In the genomic region with DNA sequence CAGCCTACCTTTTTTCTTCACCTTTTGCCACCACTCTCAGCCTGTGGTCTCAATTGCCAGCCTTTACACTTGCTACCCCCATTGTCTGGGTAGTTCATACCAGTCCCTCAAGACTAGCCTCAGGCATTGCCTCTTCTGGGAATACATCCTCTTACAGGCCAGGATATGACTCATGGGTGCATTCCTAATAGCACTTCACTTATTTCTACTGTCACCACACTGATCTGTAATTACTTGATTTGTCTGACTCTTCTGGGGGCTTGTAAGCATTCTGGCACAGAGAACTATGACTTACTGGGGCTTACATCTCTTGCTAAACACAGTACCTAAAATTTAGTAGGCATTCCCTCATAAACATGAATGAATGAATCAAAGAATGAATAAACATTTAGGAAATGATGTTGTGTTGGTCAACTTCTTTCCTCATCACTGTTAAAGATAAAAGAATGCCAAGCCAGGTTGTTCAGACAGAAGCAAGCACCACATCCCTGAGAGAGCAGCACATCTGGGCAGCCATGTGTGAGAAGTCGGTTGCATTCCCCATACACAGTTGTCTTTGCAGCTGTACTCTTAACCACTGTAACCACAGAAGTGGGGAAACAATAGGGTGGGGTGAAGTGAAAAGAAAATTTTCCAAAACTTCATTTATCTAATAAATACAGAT, we compare ENCODE assay signal across 8 cellular contexts. TPM values are rescaled to one million over a fixed set of nuclear protein-coding genes. Genes with fewer than 3 reads are reported as not detected.
A peak's percentile ranks its signal among the peaks of the same experiment; 100 is the strongest.
DNase-seq lines count a peak whose midpoint lies in the region; ATAC-seq and TF ChIP-seq lines count a peak whose summit lies in the region.

No MANE protein-coding gene starts in this region.

- H3K9me2 ChIP-seq in hepatocyte (replicated peaks; ENCODE audit: insufficient read depth) = no peaks in the 10 kb centered on the region

- peak; percentile 93 for ATAC-seq in IMR-90 (ENCODE audit: low read depth)
- ATAC-seq in activated T-helper 17 cell treated with anti-CD3 and anti-CD28 coated beads, Interleukin-2, amount 50 U/mL, for 72 hours (replicated peaks) = peak; percentile 88
- peak; percentile 43 to 54 for ATAC-seq in naive thymus-derived CD8-positive, alpha-beta T cell

- H3K27ac ChIP-seq in IMR-90 (ENCODE audit: insufficient read depth, low read length) = peak overlapping the region; percentile 59
- H3K27ac ChIP-seq in substantia nigra (ENCODE audit: low read depth, low read length, poor library complexity, severe bottlenecking) = no peak overlapping the region
- no peak overlapping the region for H3K27ac ChIP-seq in hepatocyte

- in situ Hi-C loops in IMR-90 (cut with MboI; ENCODE audit: low sequenced_read_pairs) = no loop called here

- H3K4me3 ChIP-seq in IMR-90 (ENCODE audit: insufficient read depth, low read depth, low read length) = no peak overlapping the region
- no peak overlapping the region for H3K4me3 ChIP-seq in hepatocyte

- peak overlapping the region; percentile 99; the same call in 1 of the 2 replicates for H3K18ac ChIP-seq in IMR-90 (ENCODE audit: low read depth, low read length)

- peaks cover 5% of the 10 kb centered on the region; the same call in 1 of the 2 replicates for H3K9me1 ChIP-seq in IMR-90 (ENCODE audit: insufficient read depth, low read length)

- BruUV-seq in IMR-90 (replicated peaks; lab: Mats Ljungman, UMichigan) = no TSS peak

- peak overlapping the region; percentile 25; the same call in 1 of the 2 replicates for H3K23ac ChIP-seq in IMR-90 (ENCODE audit: low read depth, low read length)

- no peaks in the 10 kb centered on the region for H4K20me1 ChIP-seq in IMR-90 (ENCODE audit: insufficient read depth, low read length)
- H4K20me1 ChIP-seq in hepatocyte (ENCODE audit: insufficient read depth, poor library complexity, severe bottlenecking) = no peaks in the 10 kb centered on the region

- H2BK120ac ChIP-seq in IMR-90 (ENCODE audit: low read depth, low read length) = peak overlapping the region; percentile 93

- H3K4me1 Mint-ChIP-seq in activated T-cell treated with anti-CD3 and anti-CD28 coated beads, Interleukin-2, amount 50 U/mL, for 24 hours (ENCODE audit: low read depth) = peaks cover 53% of the 10 kb centered on the region
- H3K4me1 Mint-ChIP-seq in activated T-helper 17 cell treated with anti-CD3 and anti-CD28 coated beads, Interleukin-2, amount 50 U/mL, for 72 hours = peaks cover 25% of the 10 kb centered on the region
- H3K4me1 Mint-ChIP-seq in naive thymus-derived CD8-positive, alpha-beta T cell = peaks cover 30 to 55% (median 53%) of the 10 kb centered on the region in 4 donors

- TF ChIP-seq POLR2A in IMR-90 (IDR thresholded peaks at IDR 0.05; ENCODE audit: low read depth, low read length) = no peak

- peak overlapping the region; percentile 93 for H3K27ac Mint-ChIP-seq in activated T-cell treated with anti-CD3 and anti-CD28 coated beads, Interleukin-2, amount 50 U/mL, for 24 hours
- peak overlapping the region; percentile 72 for H3K27ac Mint-ChIP-seq in activated T-helper 17 cell treated with anti-CD3 and anti-CD28 coated beads, Interleukin-2, amount 50 U/mL, for 72 hours
- peak overlapping the region; percentile 9 to 85 (median 58) for H3K27ac Mint-ChIP-seq in naive thymus-derived CD8-positive, alpha-beta T cell

- no peaks in the 10 kb centered on the region for H3K9me3 ChIP-seq in IMR-90 (ENCODE audit: control insufficient read depth, insufficient read depth, low read length)
- no peaks in the 10 kb centered on the region for H3K9me3 ChIP-seq in hepatocyte (ENCODE audit: low read depth)

- peak overlapping the region; percentile 45 for H2AK5ac ChIP-seq in IMR-90 (ENCODE audit: low read depth, low read length)

- H3K4me3 Mint-ChIP-seq in activated T-cell treated with anti-CD3 and anti-CD28 coated beads, Interleukin-2, amount 50 U/mL, for 24 hours = peak overlapping the region; percentile 38
- H3K4me3 Mint-ChIP-seq in activated T-helper 17 cell treated with anti-CD3 and anti-CD28 coated beads, Interleukin-2, amount 50 U/mL, for 72 hours = peak overlapping the region; percentile 42
- H3K4me3 Mint-ChIP-seq in naive thymus-derived CD8-positive, alpha-beta T cell = peak overlapping the region in 7 of 10 donors; percentile 5 to 51 (median 21)

- CTCF ChIA-PET in IMR-90 (lab: Yijun Ruan, JAX) = no interaction called here

- H3K27me3 ChIP-seq in IMR-90 (ENCODE audit: control insufficient read depth, insufficient read depth, low read length) = no peaks in the 10 kb centered on the region
- no peaks in the 10 kb centered on the region for H3K27me3 ChIP-seq in hepatocyte

- H4K8ac ChIP-seq in IMR-90 (ENCODE audit: low read depth in 2 of 2, low read length in 2 of 2) = peak overlapping the region; percentile 61 to 69

- no peak for DNase-seq in activated T-cell treated with anti-CD3 and anti-CD28 coated beads, Interleukin-2, amount 50 U/mL, for 24 hours
- no peak for DNase-seq in activated T-cell treated with anti-CD3 and anti-CD28 coated beads, Interleukin-2, amount 50 U/mL, for 1 hour
- DNase-seq in IMR-90 (peak; percentile 90), substantia nigra (lab: John Stamatoyannopoulos, UW) (no peak), hepatocyte (ENCODE audit: low spot score) (no peak)
- DNase-seq in naive thymus-derived CD8-positive, alpha-beta T cell = no peak
- no peak for DNase-seq in activated CD8-positive, alpha-beta memory T cell treated with anti-CD3 and anti-CD28 coated beads for 24 hours

- H3K4ac ChIP-seq in IMR-90 (ENCODE audit: low read depth, low read length) = peak overlapping the region; percentile 96

- no CpG with 5 or more reads among the region's 1 CpG for WGBS in IMR-90 (ENCODE audit: extremely low coverage in 2 of 2, insufficient read length in 1 of 2), 2 experiments
- WGBS in hepatocyte (ENCODE audit: low lambda C conversion rate, missing lambda C conversion rate) = 79% methylated on average over 1 of the region's 1 CpG

- peak overlapping the region; percentile 92 for H4K91ac ChIP-seq in IMR-90 (ENCODE audit: insufficient read depth, low read depth, low read length)

- H3K36me3 ChIP-seq in IMR-90 (ENCODE audit: control insufficient read depth, insufficient read depth, low read length) = no peaks in the 10 kb centered on the region; the same call in 1 of the 2 replicates
- no peaks in the 10 kb centered on the region for H3K36me3 ChIP-seq in hepatocyte (replicated peaks; ENCODE audit: insufficient read depth, low read depth)

- TF ChIP-seq CTCF in IMR-90 (conservative IDR thresholded peaks at IDR 0.05; ENCODE audit: low read depth, low read length) (no peak), hepatocyte (IDR thresholded peaks at IDR 0.05; ENCODE audit: poor library complexity) (no peak)

- dilution Hi-C loops in IMR-90 (cut with HindIII; ENCODE audit: low sequenced_read_pairs, unreplicated experiment) = no loop called here

- H2BK5ac ChIP-seq in IMR-90 (ENCODE audit: low read depth, low read length, poor library complexity, severe bottlenecking) = peak overlapping the region; percentile 94

- H3K14ac ChIP-seq in IMR-90 (replicated peaks; ENCODE audit: low read depth, low read length) = peak overlapping the region; percentile 70; the same call in 1 of the 2 replicates

- H3K4me2 ChIP-seq in IMR-90 (ENCODE audit: low read depth, low read length) (peak overlapping the region; percentile 15; the same call in 1 of the 2 replicates), hepatocyte (no peak overlapping the region)

- intact Hi-C loops in IMR-90 (cut with micrococcal nuclease) = loop anchor here (2.0 kb wide), 2 partner anchors 25 to 35 kb away; no protein-coding TSS in a partner anchor

- peaks cover 34% of the 10 kb centered on the region for H3K36me3 Mint-ChIP-seq in activated T-cell treated with anti-CD3 and anti-CD28 coated beads, Interleukin-2, amount 50 U/mL, for 24 hours (ENCODE audit: low read depth)
- H3K36me3 Mint-ChIP-seq in activated T-helper 17 cell treated with anti-CD3 and anti-CD28 coated beads, Interleukin-2, amount 50 U/mL, for 72 hours (ENCODE audit: low read depth) = peaks cover 5% of the 10 kb centered on the region
- peaks cover 0 to 20% (median 13%) of the 10 kb centered on the region in 3 donors for H3K36me3 Mint-ChIP-seq in naive thymus-derived CD8-positive, alpha-beta T cell

- POLR2A ChIA-PET in IMR-90 (lab: Charles Lee; ENCODE audit: unreplicated experiment) = no interaction called here
- POLR2A ChIA-PET in naive thymus-derived CD8-positive, alpha-beta T cell (lab: Charles Lee) = interaction anchor here (1.0 to 7.3 kb wide), 7 partner anchors 9 to 233 kb away, joined by 3 to 37 read pairs (median 4); no protein-coding TSS in a partner anchor

- no peak overlapping the region for H3K9ac ChIP-seq in IMR-90 (ENCODE audit: low read depth, low read length)

- peak overlapping the region; percentile 45; the same call in 1 of the 2 replicates for H3K56ac ChIP-seq in IMR-90 (ENCODE audit: extremely low read depth, insufficient read depth, low read length)

- H4K5ac ChIP-seq in IMR-90 (ENCODE audit: low read depth, low read length) = peak overlapping the region; percentile 79; the same call in 1 of the 2 replicates

- no peaks in the 10 kb centered on the region for H3K27me3 Mint-ChIP-seq in activated T-cell treated with anti-CD3 and anti-CD28 coated beads, Interleukin-2, amount 50 U/mL, for 24 hours
- no peaks in the 10 kb centered on the region for H3K27me3 Mint-ChIP-seq in activated T-helper 17 cell treated with anti-CD3 and anti-CD28 coated beads, Interleukin-2, amount 50 U/mL, for 72 hours
- no peaks in the 10 kb centered on the region for H3K27me3 Mint-ChIP-seq in naive thymus-derived CD8-positive, alpha-beta T cell

- H2BK20ac ChIP-seq in IMR-90 (ENCODE audit: low read depth, low read length) = peak overlapping the region; percentile 98

- H3K79me2 ChIP-seq in hepatocyte = no peaks in the 10 kb centered on the region

- H2AFZ ChIP-seq in IMR-90 (replicated peaks; ENCODE audit: low read length, poor library complexity) = no peak overlapping the region
- H2AFZ ChIP-seq in hepatocyte = no peak overlapping the region

- TF ChIP-seq RAD21 in IMR-90 (IDR thresholded peaks at IDR 0.05; ENCODE audit: low read length) = no peak

- peaks cover 8% of the 10 kb centered on the region for H3K9me3 Mint-ChIP-seq in activated T-cell treated with anti-CD3 and anti-CD28 coated beads, Interleukin-2, amount 50 U/mL, for 24 hours
- peaks cover 10% of the 10 kb centered on the region for H3K9me3 Mint-ChIP-seq in activated T-helper 17 cell treated with anti-CD3 and anti-CD28 coated beads, Interleukin-2, amount 50 U/mL, for 72 hours
- peaks cover 0 to 12% (median 0%) of the 10 kb centered on the region in 9 donors for H3K9me3 Mint-ChIP-seq in naive thymus-derived CD8-positive, alpha-beta T cell

- H2BK15ac ChIP-seq in IMR-90 (ENCODE audit: low read depth, low read length) = peak overlapping the region; percentile 100

- H3K79me1 ChIP-seq in IMR-90 (ENCODE audit: low read depth in 1 of 2, low read length in 2 of 2) = 0 out of 4 replicates have a peak, but pooled peaks cover 0 to 2% of the 10 kb centered on the region in 2 experiments

- H2AK9ac ChIP-seq in IMR-90 (replicated peaks; ENCODE audit: low read depth, low read length, poor library complexity) = no peak overlapping the region

- peaks cover 6% of the 10 kb centered on the region; the same call in 1 of the 2 replicates for H3K4me1 ChIP-seq in IMR-90 (ENCODE audit: control insufficient read depth, insufficient read depth, low read length)
- H3K4me1 ChIP-seq in hepatocyte (ENCODE audit: insufficient read depth) = no peaks in the 10 kb centered on the region

RNA-seq across cellular contexts. Expression of gene IL7R, which starts 27.6 kb away (rescaled TPM):
- total RNA-seq in IMR-90 (2012; rRNA removed) (56.9 and 71.7 TPM in 2 replicates), hepatocyte (0.40 and 1.1 TPM in 2 replicates)
- polyA plus RNA-seq in IMR-90 (2012; rRNA removed) (39.0 and 40.7 TPM in 2 replicates), hepatocyte (0.13 and 0.47 TPM in 2 replicates)
- polyA plus RNA-seq in IMR-90 (2012; cell fraction: cytosol; rRNA removed) = 12.9 and 32.4 TPM in 2 replicates
- polyA plus RNA-seq in IMR-90 (2012; cell fraction: nucleus; rRNA removed; ENCODE audit: low replicate concordance) = 7.9 and 30.3 TPM in 2 replicates
- 100 to 1,000 TPM; 162 to 203 TPM for total RNA-seq in activated T-helper 17 cell treated with anti-CD3 and anti-CD28 coated beads, Interleukin-2, amount 50 U/mL, for 72 hours
- 1,000 to 10,000 TPM; 1,319 to 1,437 TPM for total RNA-seq in naive thymus-derived CD8-positive, alpha-beta T cell
- polyA plus RNA-seq in naive thymus-derived CD8-positive, alpha-beta T cell = 100 to 1,000 TPM; 569 to 668 (median 661) TPM

RNA-seq across cellular contexts. Expression of gene CAPSL, which starts 54.2 kb away (rescaled TPM):
- total RNA-seq in IMR-90 (2012; rRNA removed) = not detected in 2 replicates
- polyA plus RNA-seq in IMR-90 (2012; rRNA removed) = 0.09 TPM in 1 of 2 replicates, not detected in the other
- not detected in 2 replicates for polyA plus RNA-seq in IMR-90 (2012; cell fraction: cytosol; rRNA removed)
- polyA plus RNA-seq in IMR-90 (2012; cell fraction: nucleus; rRNA removed; ENCODE audit: low replicate concordance) = not detected in 2 replicates
- total RNA-seq in activated T-helper 17 cell treated with anti-CD3 and anti-CD28 coated beads, Interleukin-2, amount 50 U/mL, for 72 hours = 1 to 10 TPM in 1 of 2 donors, not detected in 1; 1.1 TPM
- not detected for total RNA-seq in naive thymus-derived CD8-positive, alpha-beta T cell
- polyA plus RNA-seq in naive thymus-derived CD8-positive, alpha-beta T cell = not detected
- not detected in 2 replicates for total RNA-seq in hepatocyte
- polyA plus RNA-seq in hepatocyte = 0.66 and 0.91 TPM in 2 replicates

Comparison
In these comparisons a context has a peak if more than half of its experiments do, and no peak if none do; other contexts are left out.
1. RNA of gene IL7R, which starts 27.6 kb away (total RNA-seq): 1,319 to 1,437 TPM in naive thymus-derived CD8-positive, alpha-beta T cell, 162 to 203 TPM in activated T-helper 17 cell treated with anti-CD3 and anti-CD28 coated beads, Interleukin-2, amount 50 U/mL, for 72 hours and 56.9 to 71.7 TPM in IMR-90; 0.40 to 1.1 TPM in hepatocyte; every median in the first group is over 10 times any median in the second.
2. Peak in every context shown above with its lines, with median percentiles within 50 percentile points of each other: H3K27ac Mint-ChIP-seq, H3K4me3 Mint-ChIP-seq and ATAC-seq.